9 cellular contexts compared by ENCODE assay signal in genomic region chr1:219660666-219661463, GRCh38. TPM values are rescaled to one million over a fixed set of nuclear protein-coding genes. Genes with fewer than 3 reads are reported as not detected.
DNase-seq lines count a peak whose midpoint lies in the region; ATAC-seq and TF ChIP-seq lines count a peak whose summit lies in the region.
"Had no signal": no experiment of that assay in that cellular context is flagged by ENCODE, and none has a peak within 500 bp of the region (broad histone marks: within the 10 kb centered on the region; RNA-seq: fewer than 3 reads in every experiment).

No MANE protein-coding gene starts in this region.

- TF ChIP-seq EP300 in gastroesophageal sphincter (IDR thresholded peaks at IDR 0.05), result no peak

- no peak overlapping the region for H3K4me3 Mint-ChIP-seq in activated CD8-positive, alpha-beta T cell treated with anti-CD3 and anti-CD28 coated beads for 36 hours

- no peak overlapping the region for H4K91ac ChIP-seq in neuronal stem cell (ENCODE audit: low read depth, low read length, poor library complexity)

- H3K27ac ChIP-seq in gastroesophageal sphincter (peak overlapping the region in 2 of 4 donors; percentile 9 to 52), neuronal stem cell (replicated peaks; ENCODE audit: low read length) (no peak overlapping the region)

- no peak overlapping the region for H2BK5ac ChIP-seq in neuronal stem cell (ENCODE audit: low read length)

- H3K23ac ChIP-seq in neuronal stem cell (ENCODE audit: low read depth, low read length, poor library complexity), result no peak overlapping the region

- POLR2A ChIA-PET in activated CD8-positive, alpha-beta T cell treated with anti-CD3 and anti-CD28 coated beads for 36 hours (lab: Charles Lee), result no interaction called here

- intact Hi-C loops in activated CD8-positive, alpha-beta T cell treated with anti-CD3 and anti-CD28 coated beads for 36 hours (cut with micrococcal nuclease), result loop anchor here (10.0 kb wide), 1 partner anchor 456 kb away; no protein-coding TSS in a partner anchor

- H3K36me3 ChIP-seq in gastroesophageal sphincter (no peaks in the 10 kb centered on the region), neuronal stem cell (replicated peaks in 1 of 2; ENCODE audit: control insufficient read depth in 2 of 2, insufficient read depth in 2 of 2, low read length in 2 of 2) (no peaks in the 10 kb centered on the region)

- H3K4me1 ChIP-seq in gastroesophageal sphincter, result peaks cover 0 to 15% (median 0%) of the 10 kb centered on the region in 3 donors
- H3K4me1 ChIP-seq in neuronal stem cell (ENCODE audit: control insufficient read depth in 2 of 2, insufficient read depth in 1 of 2, low read depth in 1 of 2, low read length in 2 of 2), result peaks cover 6 to 9% of the 10 kb centered on the region in 2 donors

- H4K8ac ChIP-seq in neuronal stem cell (ENCODE audit: low read depth, low read length), result no peak overlapping the region

- no peaks in the 10 kb centered on the region for H3K36me3 Mint-ChIP-seq in activated CD8-positive, alpha-beta T cell treated with anti-CD3 and anti-CD28 coated beads for 36 hours (ENCODE audit: low read depth)
- H3K36me3 Mint-ChIP-seq: CD4-positive, CD25-positive, alpha-beta regulatory T cell had no signal

- H3K79me1 ChIP-seq in neuronal stem cell (ENCODE audit: low read depth, low read length), result no peaks in the 10 kb centered on the region

- no peak overlapping the region for H2BK12ac ChIP-seq in neuronal stem cell (ENCODE audit: low read length)

- H3K27me3 ChIP-seq in gastroesophageal sphincter (no peaks in the 10 kb centered on the region), neuronal stem cell (ENCODE audit: control insufficient read depth in 3 of 3, insufficient read depth in 3 of 3, low read depth in 1 of 3, low read length in 3 of 3) (no peaks in the 10 kb centered on the region)

- CTCF ChIA-PET in activated CD8-positive, alpha-beta T cell treated with anti-CD3 and anti-CD28 coated beads for 36 hours (lab: Charles Lee), result interaction anchor here (0.6 to 1.2 kb wide), 6 partner anchors 11 to 1332 kb away, joined by 3 to 4 read pairs (median 3); no protein-coding TSS in a partner anchor

- peak overlapping the region; percentile 5 for H3K18ac ChIP-seq in neuronal stem cell (ENCODE audit: low read length)

- no peak for ATAC-seq in activated CD8-positive, alpha-beta T cell treated with anti-CD3 and anti-CD28 coated beads for 36 hours
- peak; percentile 79 for ATAC-seq in gastroesophageal sphincter

- no peak overlapping the region for H2AK5ac ChIP-seq in neuronal stem cell (ENCODE audit: low read depth, low read length)

- H3K4me2 ChIP-seq in neuronal stem cell (ENCODE audit: insufficient read depth, low read length, poor library complexity, severe bottlenecking), result peak overlapping the region; percentile 38

- H3K27me3 Mint-ChIP-seq in activated CD8-positive, alpha-beta T cell treated with anti-CD3 and anti-CD28 coated beads for 36 hours, result peaks cover 20% of the 10 kb centered on the region
- H3K27me3 Mint-ChIP-seq: CD4-positive, CD25-positive, alpha-beta regulatory T cell had no signal

- TF ChIP-seq POLR2A in NB4 (IDR thresholded peaks at IDR 0.05; ENCODE audit: extremely low read depth, insufficient read length), result no peak
- no peak for TF ChIP-seq POLR2A in gastroesophageal sphincter (IDR thresholded peaks at IDR 0.05)

- H3K27ac Mint-ChIP-seq in activated CD8-positive, alpha-beta T cell treated with anti-CD3 and anti-CD28 coated beads for 36 hours, result no peak overlapping the region
- H3K27ac Mint-ChIP-seq: CD4-positive, CD25-positive, alpha-beta regulatory T cell had no signal

- H3K4me3 ChIP-seq in HFF-Myc (replicated peaks; ENCODE audit: low read depth, low read length), result no peak overlapping the region
- H3K4me3 ChIP-seq in NB4 (ENCODE audit: low read depth, low read length), result no peak overlapping the region
- H3K4me3 ChIP-seq in gastroesophageal sphincter, result peak overlapping the region in 1 of 2 donors; percentile 25
- H3K4me3 ChIP-seq in neuronal stem cell (ENCODE audit: low read length in 2 of 2), result peak overlapping the region in 1 of 2 donors; percentile 51

- H3K9me3 ChIP-seq in gastroesophageal sphincter (no peaks in the 10 kb centered on the region), neuronal stem cell (replicated peaks in 1 of 2; ENCODE audit: control insufficient read depth in 2 of 2, insufficient read depth in 1 of 2, low read depth in 1 of 2, low read length in 2 of 2) (no peaks in the 10 kb centered on the region)

- no peak overlapping the region for H2BK15ac ChIP-seq in neuronal stem cell (ENCODE audit: low read length)

- no peaks in the 10 kb centered on the region for H3K9me3 Mint-ChIP-seq in activated CD8-positive, alpha-beta T cell treated with anti-CD3 and anti-CD28 coated beads for 36 hours

- DNase-seq in NCI-H748 (lab: John Stamatoyannopoulos, UW; ENCODE audit: unreplicated experiment), result peak; percentile 51
- no peak for DNase-seq in NCI-H748 treated with DMSO at 0.1 percent for 48 hours (lab: John Stamatoyannopoulos, UW)
- DNase-seq in HFF-Myc (ENCODE audit: extremely low read depth, low read depth), result peak; percentile 55
- DNase-seq in NB4 (ENCODE audit: low read depth), result peak; percentile 85
- DNase-seq in activated CD8-positive, alpha-beta T cell treated with anti-CD3 and anti-CD28 coated beads for 36 hours, result peak; percentile 67
- peak; percentile 92 for DNase-seq in neuronal stem cell (ENCODE audit: low spot score)
- no peak for DNase-seq in effector CD8-positive, alpha-beta T cell (lab: John Stamatoyannopoulos, UW)

- H2AFZ ChIP-seq in neuronal stem cell (ENCODE audit: low read length), result peak overlapping the region; percentile 63

- TF ChIP-seq CTCF in HFF-Myc (IDR thresholded peaks at IDR 0.05; ENCODE audit: low read depth, low read length, missing control alignments), result peak; percentile 80
- TF ChIP-seq CTCF in NB4 (IDR thresholded peaks at IDR 0.05; ENCODE audit: low read depth, low read length), result peak; percentile 87
- TF ChIP-seq CTCF in activated CD8-positive, alpha-beta T cell treated with anti-CD3 and anti-CD28 coated beads for 36 hours (IDR thresholded peaks at IDR 0.05), result peak; percentile 54
- TF ChIP-seq CTCF in gastroesophageal sphincter (IDR thresholded peaks at IDR 0.05), result peak; percentile 27 to 79 (median 50)

- no peak overlapping the region for H3K14ac ChIP-seq in neuronal stem cell (ENCODE audit: low read length)

- no peaks in the 10 kb centered on the region for H3K4me1 Mint-ChIP-seq in activated CD8-positive, alpha-beta T cell treated with anti-CD3 and anti-CD28 coated beads for 36 hours (ENCODE audit: low read depth)
- H3K4me1 Mint-ChIP-seq: CD4-positive, CD25-positive, alpha-beta regulatory T cell had no signal

- no peak overlapping the region for H3K9ac ChIP-seq in neuronal stem cell (ENCODE audit: low read depth, low read length, poor library complexity)

- H3K4ac ChIP-seq in neuronal stem cell (ENCODE audit: low read length), result no peak overlapping the region

- WGBS in gastroesophageal sphincter (ENCODE audit: low coverage in 1 of 2), 2 donors, result 17 to 27% methylated on average over 5 to 20 of the region's 24 CpGs
- no CpG with 5 or more reads among the region's 24 CpGs for WGBS in neuronal stem cell (ENCODE audit: extremely low coverage in 2 of 2, insufficient read length in 2 of 2, insufficient replicate concordance in 1 of 2), 2 donors

- no peak overlapping the region for H2BK120ac ChIP-seq in neuronal stem cell (ENCODE audit: low read depth, low read length)

RNA-seq across cellular contexts. Expression of gene ZC3H11B, which starts 48.0 kb away (rescaled TPM):
- under 1 TPM in 1 of 2 experiments, not detected in 1; 0.36 TPM for total RNA-seq in activated CD8-positive, alpha-beta T cell treated with anti-CD3 and anti-CD28 coated beads for 36 hours
- not detected for total RNA-seq in gastroesophageal sphincter
- 0.07 TPM for polyA plus RNA-seq in neuronal stem cell (2013, experiment 1 of 2)
- 0.07 TPM for polyA plus RNA-seq in neuronal stem cell (2013, experiment 2 of 2)
- total RNA-seq: CD4-positive, CD25-positive, alpha-beta regulatory T cell had no signal
- polyA plus RNA-seq: CD4-positive, CD25-positive, alpha-beta regulatory T cell had no signal

Comparison
In these comparisons a context has a peak if more than half of its experiments do, and no peak if none do; other contexts are left out.
1. DNase-seq: peak in NCI-H748 (single experiment), HFF-Myc (single experiment), NB4 (single experiment), activated CD8-positive, alpha-beta T cell treated with anti-CD3 and anti-CD28 coated beads for 36 hours (single experiment) and neuronal stem cell (single experiment); none in NCI-H748 treated with DMSO at 0.1 percent for 48 hours (single experiment) and effector CD8-positive, alpha-beta T cell (single experiment).
2. Peak in every context shown above with its lines, with median percentiles within 50 percentile points of each other: CTCF ChIP-seq.